Comparison of ENCODE assay signal across 20 cellular contexts in the genomic region with DNA sequence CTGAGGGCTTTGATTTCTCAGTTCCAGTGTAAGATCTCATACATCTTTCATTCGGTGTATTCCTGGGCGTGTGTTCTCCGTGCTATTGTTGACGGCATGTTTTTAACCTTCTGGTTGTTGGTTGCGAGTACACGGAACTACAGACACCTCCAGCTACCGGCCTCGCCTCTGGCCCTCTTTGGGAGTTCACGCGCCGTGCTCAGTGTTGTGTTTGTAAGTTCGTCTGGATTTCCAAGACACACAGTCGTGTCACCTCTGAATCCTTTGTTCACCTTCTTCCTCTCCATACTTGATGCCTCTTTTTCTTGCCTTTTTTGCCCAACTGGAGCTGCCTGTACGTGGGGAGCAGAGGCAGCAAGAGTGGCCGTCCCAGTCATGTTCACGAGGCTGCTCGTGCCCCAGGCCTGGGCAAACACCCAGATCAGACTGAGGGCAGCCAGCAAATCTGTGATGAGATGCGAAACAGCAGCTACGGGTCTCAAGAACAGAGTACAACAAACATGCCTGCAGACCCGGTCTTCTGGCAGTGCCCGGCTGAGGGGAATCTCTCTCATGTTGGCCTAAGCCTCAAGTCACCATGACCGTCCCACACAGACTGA.
DNase-seq lines count a peak whose midpoint lies in the region; ATAC-seq, FAIRE-seq and TF ChIP-seq lines count a peak whose summit lies in the region.
"Had no signal": no experiment of that assay in that cellular context is flagged by ENCODE, and none has a peak within 500 bp of the region (broad histone marks: within the 10 kb centered on the region; RNA-seq: fewer than 3 reads in every experiment).

No MANE protein-coding gene starts in this region.

- H3K27ac Mint-ChIP-seq in chondrocyte (ENCODE audit: unreplicated experiment) (no peak overlapping the region), neural crest cell (ENCODE audit: unreplicated experiment) (peak overlapping the region; percentile 27)
- H3K27ac Mint-ChIP-seq in CD8-positive, alpha-beta T cell = no peak overlapping the region
- H3K27ac Mint-ChIP-seq: GM23338 had no signal

- H3K27me3 ChIP-seq in heart left ventricle (no peaks in the 10 kb centered on the region), left ventricle myocardium inferior (ENCODE audit: low read depth) (no peaks in the 10 kb centered on the region)
- no peaks in the 10 kb centered on the region for H3K27me3 ChIP-seq in CD8-positive, alpha-beta T cell (ENCODE audit: insufficient read depth, low read length)
- H3K27me3 ChIP-seq: BE2C had no signal

- 83 to 89% (median 87%) methylated on average over 22 of the region's 22 CpGs for WGBS in heart left ventricle, 4 donors

- H3K9me3 ChIP-seq in heart left ventricle = no peaks in the 10 kb centered on the region
- H3K9me3 ChIP-seq in left ventricle myocardium inferior (replicated peaks) = no peaks in the 10 kb centered on the region
- no peaks in the 10 kb centered on the region for H3K9me3 ChIP-seq in CD8-positive, alpha-beta T cell (ENCODE audit: low read length)
- H3K9me3 ChIP-seq: A549, BE2C had no signal

- peak; percentile 24 to 54 (median 42) for ATAC-seq in heart left ventricle
- no peak for ATAC-seq in CD8-positive, alpha-beta T cell
- ATAC-seq: A549 had no signal

- peaks cover 0 to 46% (median 36%) of the 10 kb centered on the region in 9 donors for H3K36me3 ChIP-seq in heart left ventricle
- H3K36me3 ChIP-seq in left ventricle myocardium inferior = peaks cover 51% of the 10 kb centered on the region
- peaks cover 18% of the 10 kb centered on the region for H3K36me3 ChIP-seq in CD8-positive, alpha-beta T cell (ENCODE audit: insufficient read depth, low read length)

- CTCF ChIA-PET in CD8-positive, alpha-beta T cell (lab: Charles Lee) = no interaction called here

- TF ChIP-seq CTCF in heart left ventricle (IDR thresholded peaks at IDR 0.05) (no peak), left ventricle myocardium inferior (IDR thresholded peaks at IDR 0.05; ENCODE audit: borderline replicate concordance) (no peak), chondrocyte (IDR thresholded peaks at IDR 0.05) (no peak), neural crest cell (conservative IDR thresholded peaks at IDR 0.05) (no peak)
- TF ChIP-seq CTCF in CD8-positive, alpha-beta T cell (IDR thresholded peaks at IDR 0.05) = no peak

- FAIRE-seq in urothelium cell line (lab: Jason Lieb, UNC) (peak; percentile 50), RCC 7860 (lab: Jason Lieb, UNC) (no peak)
- FAIRE-seq: A549, D721Med, G401.6, GM12891 had no signal

- H3K4me3 ChIP-seq in heart left ventricle (no peak overlapping the region), left ventricle myocardium inferior (no peak overlapping the region)
- H3K4me3 ChIP-seq in CD8-positive, alpha-beta T cell (ENCODE audit: low read depth, low read length) = no peak overlapping the region
- H3K4me3 ChIP-seq: A549, GM23338 had no signal

- H3K9me3 Mint-ChIP-seq in chondrocyte (ENCODE audit: low read depth) (peaks cover 6% of the 10 kb centered on the region), neural crest cell (no peaks in the 10 kb centered on the region)
- H3K9me3 Mint-ChIP-seq in CD8-positive, alpha-beta T cell = no peaks in the 10 kb centered on the region
- H3K9me3 Mint-ChIP-seq: GM23338 had no signal

- H3K4me1 Mint-ChIP-seq in chondrocyte (ENCODE audit: low read depth) = no peaks in the 10 kb centered on the region
- H3K4me1 Mint-ChIP-seq in neural crest cell = peaks cover 17% of the 10 kb centered on the region
- no peaks in the 10 kb centered on the region for H3K4me1 Mint-ChIP-seq in CD8-positive, alpha-beta T cell (ENCODE audit: low read depth)

- intact Hi-C loops in heart left ventricle (cut with DNase I) = no loop called here
- intact Hi-C loops in left ventricle myocardium inferior (cut with micrococcal nuclease) = no loop called here
- intact Hi-C loops in CD8-positive, alpha-beta T cell (cut with DNase I, micrococcal nuclease) = no loop called here

- H3K27ac ChIP-seq in heart left ventricle (no peak overlapping the region), left ventricle myocardium inferior (replicated peaks) (no peak overlapping the region)
- H3K27ac ChIP-seq in CD8-positive, alpha-beta T cell (ENCODE audit: low read depth, low read length) = no peak overlapping the region
- H3K27ac ChIP-seq: A549, C4-2B, HL-60 had no signal

- H3K4me3 Mint-ChIP-seq in chondrocyte (ENCODE audit: unreplicated experiment) = no peak overlapping the region
- no peak overlapping the region for H3K4me3 Mint-ChIP-seq in neural crest cell
- no peak overlapping the region for H3K4me3 Mint-ChIP-seq in CD8-positive, alpha-beta T cell
- H3K4me3 Mint-ChIP-seq: CD4-positive, alpha-beta memory T cell; GM23338 had no signal

- DNase-seq in heart left ventricle (no peak), left ventricle myocardium inferior (no peak), chondrocyte (ENCODE audit: low spot score) (peak; percentile 68), neural crest cell (ENCODE audit: low read depth, low spot score) (no peak), urothelium cell line (ENCODE audit: low spot score) (no peak), RCC 7860 (ENCODE audit: low spot score) (no peak)
- no peak for DNase-seq in CD8-positive, alpha-beta T cell
- DNase-seq: BE2C; CD4-positive, alpha-beta memory T cell; COR-L47; DMS153; DMS79 treated with DMSO at 0.1 percent for 48 hours; EL had no signal

- H3K27me3 Mint-ChIP-seq in chondrocyte (ENCODE audit: low read depth) (no peaks in the 10 kb centered on the region), neural crest cell (ENCODE audit: low read depth) (no peaks in the 10 kb centered on the region)
- H3K27me3 Mint-ChIP-seq in CD8-positive, alpha-beta T cell (ENCODE audit: low read depth) = peaks cover under 1% of the 10 kb centered on the region

- H3K4me1 ChIP-seq in heart left ventricle = no peaks in the 10 kb centered on the region
- H3K4me1 ChIP-seq in left ventricle myocardium inferior = peaks cover 6% of the 10 kb centered on the region
- H3K4me1 ChIP-seq in CD8-positive, alpha-beta T cell (ENCODE audit: insufficient read depth, low read length) = no peaks in the 10 kb centered on the region
- H3K4me1 ChIP-seq: A549, BE2C had no signal

- POLR2A ChIA-PET in CD8-positive, alpha-beta T cell (lab: Charles Lee) = no interaction called here

- no peak for TF ChIP-seq POLR2A in heart left ventricle (IDR thresholded peaks at IDR 0.05)

- H3K36me3 Mint-ChIP-seq in chondrocyte (ENCODE audit: low read depth) (peaks cover 17% of the 10 kb centered on the region), neural crest cell (ENCODE audit: low read depth) (peaks cover 17% of the 10 kb centered on the region)
- peaks cover 48% of the 10 kb centered on the region for H3K36me3 Mint-ChIP-seq in CD8-positive, alpha-beta T cell
